In genomic region chr10:110068780-110069179, GRCh38 we compare ENCODE assay signal across 10 cellular contexts.
DNase-seq lines count a peak whose midpoint lies in the region; ATAC-seq and TF ChIP-seq lines count a peak whose summit lies in the region.
"Had no signal": no experiment of that assay in that cellular context is flagged by ENCODE, and none has a peak within 500 bp of the region (broad histone marks: within the 10 kb centered on the region; RNA-seq: fewer than 3 reads in every experiment).

No MANE protein-coding gene starts in this region.

- no peak for DNase-seq in stimulated activated naive CD8-positive, alpha-beta T cell treated with anti-CD3 and anti-CD28 coated beads, Interleukin-15, Interleukin-2, amounts not matched to agents 100 U/mL and 50 U/mL, for 24 hours
- no peak for DNase-seq in activated CD8-positive, alpha-beta T cell treated with anti-CD3 and anti-CD28 coated beads for 36 hours
- no peak for DNase-seq in anterior cingulate cortex (lab: John Stamatoyannopoulos, UW)
- DNase-seq in midbrain (lab: John Stamatoyannopoulos, UW): no peak
- no peak for DNase-seq in endodermal cell
- DNase-seq: amygdala, left colon had no signal

- H3K4me3 ChIP-seq in muscle layer of duodenum (ENCODE audit: low read depth in 1 of 2, low read length in 2 of 2): no peak overlapping the region
- no peak overlapping the region for H3K4me3 ChIP-seq in endodermal cell (ENCODE audit: low read length)

- peaks cover 6 to 7% of the 10 kb centered on the region in 2 donors for H3K4me1 ChIP-seq in muscle layer of duodenum (ENCODE audit: control insufficient read depth in 1 of 2, insufficient read depth in 2 of 2, low read length in 2 of 2)
- peaks cover 16% of the 10 kb centered on the region for H3K4me1 ChIP-seq in endodermal cell (ENCODE audit: control insufficient read depth, insufficient read depth, low read length)

- H3K27me3 Mint-ChIP-seq in stimulated activated naive CD8-positive, alpha-beta T cell treated with anti-CD3 and anti-CD28 coated beads, Interleukin-15, Interleukin-2, amounts not matched to agents 100 ng/mL and 50 ng/mL, for 24 hours: no peaks in the 10 kb centered on the region
- no peaks in the 10 kb centered on the region for H3K27me3 Mint-ChIP-seq in activated CD8-positive, alpha-beta T cell treated with anti-CD3 and anti-CD28 coated beads for 36 hours
- no peaks in the 10 kb centered on the region for H3K27me3 Mint-ChIP-seq in endodermal cell (ENCODE audit: insufficient read depth)

- intact Hi-C loops in activated CD8-positive, alpha-beta T cell treated with anti-CD3 and anti-CD28 coated beads for 36 hours (cut with micrococcal nuclease): no loop called here

- H3K27me3 ChIP-seq in muscle layer of duodenum (ENCODE audit: low read depth, low read length) (no peaks in the 10 kb centered on the region), endodermal cell (ENCODE audit: control insufficient read depth, insufficient read depth, low read length, poor library complexity, severe bottlenecking) (no peaks in the 10 kb centered on the region)

- H3K9me3 ChIP-seq in muscle layer of duodenum (ENCODE audit: control insufficient read depth in 1 of 2, low read length in 2 of 2) (no peaks in the 10 kb centered on the region), endodermal cell (ENCODE audit: control insufficient read depth, low read length) (no peaks in the 10 kb centered on the region)

- peak overlapping the region; percentile 32 for H3K27ac ChIP-seq in muscle layer of duodenum (ENCODE audit: low read length)
- H3K27ac ChIP-seq in endodermal cell (ENCODE audit: low read depth, low read length): no peak overlapping the region

- H3K36me3 ChIP-seq in muscle layer of duodenum (ENCODE audit: control insufficient read depth in 1 of 2, insufficient read depth in 2 of 2, low read length in 2 of 2) (no peaks in the 10 kb centered on the region), endodermal cell (ENCODE audit: control insufficient read depth, insufficient read depth, low read length) (no peaks in the 10 kb centered on the region)

- H3K9me3 Mint-ChIP-seq in stimulated activated naive CD8-positive, alpha-beta T cell treated with anti-CD3 and anti-CD28 coated beads, Interleukin-15, Interleukin-2, amounts not matched to agents 100 ng/mL and 50 ng/mL, for 24 hours: no peaks in the 10 kb centered on the region
- no peaks in the 10 kb centered on the region for H3K9me3 Mint-ChIP-seq in activated CD8-positive, alpha-beta T cell treated with anti-CD3 and anti-CD28 coated beads for 36 hours
- H3K9me3 Mint-ChIP-seq in endodermal cell: no peaks in the 10 kb centered on the region

- no peak for TF ChIP-seq CTCF in activated CD8-positive, alpha-beta T cell treated with anti-CD3 and anti-CD28 coated beads for 36 hours (IDR thresholded peaks at IDR 0.05)
- no peak for TF ChIP-seq CTCF in endodermal cell (conservative IDR thresholded peaks at IDR 0.05)

- POLR2A ChIA-PET in activated CD8-positive, alpha-beta T cell treated with anti-CD3 and anti-CD28 coated beads for 36 hours (lab: Charles Lee): interaction anchor here (1.1 to 1.6 kb wide), 3 partner anchors 8 to 24 kb away, joined by 3 to 4 read pairs (median 3); no protein-coding TSS in a partner anchor

- no peak overlapping the region for H3K9ac ChIP-seq in endodermal cell (ENCODE audit: extremely low read depth, low read length, poor library complexity, severe bottlenecking)

- H3K36me3 Mint-ChIP-seq in stimulated activated naive CD8-positive, alpha-beta T cell treated with anti-CD3 and anti-CD28 coated beads, Interleukin-15, Interleukin-2, amounts not matched to agents 100 ng/mL and 50 ng/mL, for 24 hours (ENCODE audit: low read depth): no peaks in the 10 kb centered on the region
- peaks cover 4% of the 10 kb centered on the region for H3K36me3 Mint-ChIP-seq in activated CD8-positive, alpha-beta T cell treated with anti-CD3 and anti-CD28 coated beads for 36 hours (ENCODE audit: low read depth)
- H3K36me3 Mint-ChIP-seq in endodermal cell (ENCODE audit: low read depth): no peaks in the 10 kb centered on the region

- CTCF ChIA-PET in activated CD8-positive, alpha-beta T cell treated with anti-CD3 and anti-CD28 coated beads for 36 hours (lab: Charles Lee): interaction anchor here (1.2 to 3.5 kb wide), 4 partner anchors 9 to 185 kb away, joined by 4 to 20 read pairs (median 4); no protein-coding TSS in a partner anchor

- peaks cover 94% of the 10 kb centered on the region for H3K4me1 Mint-ChIP-seq in stimulated activated naive CD8-positive, alpha-beta T cell treated with anti-CD3 and anti-CD28 coated beads, Interleukin-15, Interleukin-2, amounts not matched to agents 100 ng/mL and 50 ng/mL, for 24 hours (ENCODE audit: low read depth)
- H3K4me1 Mint-ChIP-seq in activated CD8-positive, alpha-beta T cell treated with anti-CD3 and anti-CD28 coated beads for 36 hours (ENCODE audit: low read depth): peaks cover 80% of the 10 kb centered on the region
- peaks cover 48% of the 10 kb centered on the region for H3K4me1 Mint-ChIP-seq in endodermal cell

- WGBS in endodermal cell (ENCODE audit: insufficient coverage in 1 of 2, insufficient read length in 1 of 2), 2 experiments: 77 to 80% methylated on average over 6 to 7 of the region's 7 CpGs

- H3K27ac Mint-ChIP-seq in stimulated activated naive CD8-positive, alpha-beta T cell treated with anti-CD3 and anti-CD28 coated beads, Interleukin-15, Interleukin-2, amounts not matched to agents 100 ng/mL and 50 ng/mL, for 24 hours: peak overlapping the region; percentile 92
- peak overlapping the region; percentile 94 for H3K27ac Mint-ChIP-seq in activated CD8-positive, alpha-beta T cell treated with anti-CD3 and anti-CD28 coated beads for 36 hours
- H3K27ac Mint-ChIP-seq in endodermal cell: no peak overlapping the region

- no peak for ATAC-seq in stimulated activated naive CD8-positive, alpha-beta T cell treated with anti-CD3 and anti-CD28 coated beads, Interleukin-15, Interleukin-2, amounts not matched to agents 100 U/mL and 50 U/mL, for 24 hours
- no peak for ATAC-seq in activated CD8-positive, alpha-beta T cell treated with anti-CD3 and anti-CD28 coated beads for 36 hours
- no peak for ATAC-seq in GM18520 (IDR thresholded peaks at IDR 0.05; ENCODE audit: unreplicated experiment)

- peak overlapping the region; percentile 72 for H3K4me3 Mint-ChIP-seq in stimulated activated naive CD8-positive, alpha-beta T cell treated with anti-CD3 and anti-CD28 coated beads, Interleukin-15, Interleukin-2, amounts not matched to agents 100 ng/mL and 50 ng/mL, for 24 hours
- H3K4me3 Mint-ChIP-seq in activated CD8-positive, alpha-beta T cell treated with anti-CD3 and anti-CD28 coated beads for 36 hours: peak overlapping the region; percentile 57
- no peak overlapping the region for H3K4me3 Mint-ChIP-seq in endodermal cell
